1 cellular context compared by ENCODE assay signal in genomic region chr12:76032043-76032981, GRCh38.
TF ChIP-seq lines count a peak whose summit lies in the region.

No MANE protein-coding gene starts in this region.

TF ChIP-seq in HepG2, 621 proteins besides CTCF, POLR2A, EP300 and RAD21 (continued from another document and continues in another):
- TF ChIP-seq ZNF225 (CRISPR knock-in tag; IDR thresholded peaks at IDR 0.05) (no peak), ZGPAT (CRISPR knock-in tag; IDR thresholded peaks at IDR 0.05) (no peak), NR2F6 (IDR thresholded peaks at IDR 0.05) (peak; percentile 35; the same call in 1 of the 2 replicates), NR2F6 (CRISPR knock-in tag; IDR thresholded peaks at IDR 0.05) (no peak), ZKSCAN5 (CRISPR knock-in tag; IDR thresholded peaks at IDR 0.05) (no peak), NBN (conservative IDR thresholded peaks at IDR 0.05) (no peak), ZNF430 (CRISPR knock-in tag; IDR thresholded peaks at IDR 0.05) (peak; percentile 89; the same call in 1 of the 2 replicates), MAF1 (CRISPR knock-in tag; IDR thresholded peaks at IDR 0.05; ENCODE audit: borderline replicate concordance) (0 out of 2 replicates have a peak, but pooled peaks have one; percentile 60), HHEX (CRISPR knock-in tag; IDR thresholded peaks at IDR 0.05) (no peak), ARID2 (CRISPR knock-in tag; IDR thresholded peaks at IDR 0.05; ENCODE audit: borderline replicate concordance) (peak; percentile 16; the same call in 1 of the 2 replicates), ZNF326 (CRISPR knock-in tag; IDR thresholded peaks at IDR 0.05; ENCODE audit: borderline replicate concordance) (no peak), REL (CRISPR knock-in tag; conservative IDR thresholded peaks at IDR 0.05) (peak; percentile 14; the same call in 1 of the 2 replicates), MED13 (CRISPR knock-in tag; IDR thresholded peaks at IDR 0.05) (peak; percentile 44; the same call in 1 of the 2 replicates), MAFG (CRISPR knock-in tag; IDR thresholded peaks at IDR 0.05) (no peak), MIER2 (CRISPR knock-in tag; IDR thresholded peaks at IDR 0.05) (0 out of 2 replicates have a peak, but pooled peaks have one; percentile 28), ZNF17 (CRISPR knock-in tag; IDR thresholded peaks at IDR 0.05) (no peak; the same call in 1 of the 2 replicates), TCF7 (IDR thresholded peaks at IDR 0.05; ENCODE audit: low read depth) (0 out of 2 replicates have a peak, but pooled peaks have one; percentile 12), MXI1 (IDR thresholded peaks at IDR 0.05; ENCODE audit: borderline replicate concordance, low read depth, low read length) (0 out of 3 replicates have a peak, but pooled peaks have one; percentile 38), NFKBIZ (CRISPR knock-in tag; IDR thresholded peaks at IDR 0.05) (no peak), ZNF142 (CRISPR knock-in tag; IDR thresholded peaks at IDR 0.05) (no peak; the same call in 1 of the 2 replicates), ZMYM3 (CRISPR knock-in tag; IDR thresholded peaks at IDR 0.05) (no peak), NFIB (CRISPR knock-in tag; IDR thresholded peaks at IDR 0.05; ENCODE audit: borderline replicate concordance) (no peak), CEBPG (CRISPR knock-in tag; IDR thresholded peaks at IDR 0.05) (peak; percentile 13), ZNF720 (CRISPR knock-in tag; IDR thresholded peaks at IDR 0.05) (no peak), ETV5 (CRISPR knock-in tag; IDR thresholded peaks at IDR 0.05; ENCODE audit: borderline replicate concordance) (peak; percentile 81; the same call in 1 of the 2 replicates), ZNF101 (CRISPR knock-in tag; IDR thresholded peaks at IDR 0.05; ENCODE audit: borderline replicate concordance, low read depth) (no peak), YY1 (IDR thresholded peaks at IDR 0.05; ENCODE audit: insufficient read depth, insufficient replicate concordance, low read depth, low read length) (no peak), POGK (CRISPR knock-in tag; conservative IDR thresholded peaks at IDR 0.05) (0 out of 2 replicates have a peak, but pooled peaks have one; percentile 30)
- TF ChIP-seq, protein P1, sequence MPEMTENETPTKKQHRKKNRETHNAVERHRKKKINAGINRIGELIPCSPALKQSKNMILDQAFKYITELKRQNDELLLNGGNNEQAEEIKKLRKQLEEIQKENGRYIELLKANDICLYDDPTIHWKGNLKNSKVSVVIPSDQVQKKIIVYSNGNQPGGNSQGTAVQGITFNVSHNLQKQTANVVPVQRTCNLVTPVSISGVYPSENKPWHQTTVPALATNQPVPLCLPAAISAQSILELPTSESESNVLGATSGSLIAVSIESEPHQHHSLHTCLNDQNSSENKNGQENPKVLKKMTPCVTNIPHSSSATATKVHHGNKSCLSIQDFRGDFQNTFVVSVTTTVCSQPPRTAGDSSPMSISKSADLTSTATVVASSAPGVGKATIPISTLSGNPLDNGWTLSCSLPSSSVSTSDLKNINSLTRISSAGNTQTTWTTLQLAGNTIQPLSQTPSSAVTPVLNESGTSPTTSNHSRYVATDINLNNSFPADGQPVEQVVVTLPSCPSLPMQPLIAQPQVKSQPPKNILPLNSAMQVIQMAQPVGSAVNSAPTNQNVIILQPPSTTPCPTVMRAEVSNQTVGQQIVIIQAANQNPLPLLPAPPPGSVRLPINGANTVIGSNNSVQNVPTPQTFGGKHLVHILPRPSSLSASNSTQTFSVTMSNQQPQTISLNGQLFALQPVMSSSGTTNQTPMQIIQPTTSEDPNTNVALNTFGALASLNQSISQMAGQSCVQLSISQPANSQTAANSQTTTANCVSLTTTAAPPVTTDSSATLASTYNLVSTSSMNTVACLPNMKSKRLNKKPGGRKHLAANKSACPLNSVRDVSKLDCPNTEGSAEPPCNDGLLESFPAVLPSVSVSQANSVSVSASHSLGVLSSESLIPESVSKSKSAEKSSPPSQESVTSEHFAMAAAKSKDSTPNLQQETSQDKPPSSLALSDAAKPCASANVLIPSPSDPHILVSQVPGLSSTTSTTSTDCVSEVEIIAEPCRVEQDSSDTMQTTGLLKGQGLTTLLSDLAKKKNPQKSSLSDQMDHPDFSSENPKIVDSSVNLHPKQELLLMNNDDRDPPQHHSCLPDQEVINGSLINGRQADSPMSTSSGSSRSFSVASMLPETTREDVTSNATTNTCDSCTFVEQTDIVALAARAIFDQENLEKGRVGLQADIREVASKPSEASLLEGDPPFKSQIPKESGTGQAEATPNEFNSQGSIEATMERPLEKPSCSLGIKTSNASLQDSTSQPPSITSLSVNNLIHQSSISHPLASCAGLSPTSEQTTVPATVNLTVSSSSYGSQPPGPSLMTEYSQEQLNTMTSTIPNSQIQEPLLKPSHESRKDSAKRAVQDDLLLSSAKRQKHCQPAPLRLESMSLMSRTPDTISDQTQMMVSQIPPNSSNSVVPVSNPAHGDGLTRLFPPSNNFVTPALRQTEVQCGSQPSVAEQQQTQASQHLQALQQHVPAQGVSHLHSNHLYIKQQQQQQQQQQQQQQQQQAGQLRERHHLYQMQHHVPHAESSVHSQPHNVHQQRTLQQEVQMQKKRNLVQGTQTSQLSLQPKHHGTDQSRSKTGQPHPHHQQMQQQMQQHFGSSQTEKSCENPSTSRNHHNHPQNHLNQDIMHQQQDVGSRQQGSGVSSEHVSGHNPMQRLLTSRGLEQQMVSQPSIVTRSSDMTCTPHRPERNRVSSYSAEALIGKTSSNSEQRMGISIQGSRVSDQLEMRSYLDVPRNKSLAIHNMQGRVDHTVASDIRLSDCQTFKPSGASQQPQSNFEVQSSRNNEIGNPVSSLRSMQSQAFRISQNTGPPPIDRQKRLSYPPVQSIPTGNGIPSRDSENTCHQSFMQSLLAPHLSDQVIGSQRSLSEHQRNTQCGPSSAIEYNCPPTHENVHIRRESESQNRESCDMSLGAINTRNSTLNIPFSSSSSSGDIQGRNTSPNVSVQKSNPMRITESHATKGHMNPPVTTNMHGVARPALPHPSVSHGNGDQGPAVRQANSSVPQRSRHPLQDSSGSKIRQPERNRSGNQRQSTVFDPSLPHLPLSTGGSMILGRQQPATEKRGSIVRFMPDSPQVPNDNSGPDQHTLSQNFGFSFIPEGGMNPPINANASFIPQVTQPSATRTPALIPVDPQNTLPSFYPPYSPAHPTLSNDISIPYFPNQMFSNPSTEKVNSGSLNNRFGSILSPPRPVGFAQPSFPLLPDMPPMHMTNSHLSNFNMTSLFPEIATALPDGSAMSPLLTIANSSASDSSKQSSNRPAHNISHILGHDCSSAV (CRISPR knock-in tag; IDR thresholded peaks at IDR 0.05; ENCODE audit: borderline replicate concordance), result no peak
- TF ChIP-seq, protein P2, sequence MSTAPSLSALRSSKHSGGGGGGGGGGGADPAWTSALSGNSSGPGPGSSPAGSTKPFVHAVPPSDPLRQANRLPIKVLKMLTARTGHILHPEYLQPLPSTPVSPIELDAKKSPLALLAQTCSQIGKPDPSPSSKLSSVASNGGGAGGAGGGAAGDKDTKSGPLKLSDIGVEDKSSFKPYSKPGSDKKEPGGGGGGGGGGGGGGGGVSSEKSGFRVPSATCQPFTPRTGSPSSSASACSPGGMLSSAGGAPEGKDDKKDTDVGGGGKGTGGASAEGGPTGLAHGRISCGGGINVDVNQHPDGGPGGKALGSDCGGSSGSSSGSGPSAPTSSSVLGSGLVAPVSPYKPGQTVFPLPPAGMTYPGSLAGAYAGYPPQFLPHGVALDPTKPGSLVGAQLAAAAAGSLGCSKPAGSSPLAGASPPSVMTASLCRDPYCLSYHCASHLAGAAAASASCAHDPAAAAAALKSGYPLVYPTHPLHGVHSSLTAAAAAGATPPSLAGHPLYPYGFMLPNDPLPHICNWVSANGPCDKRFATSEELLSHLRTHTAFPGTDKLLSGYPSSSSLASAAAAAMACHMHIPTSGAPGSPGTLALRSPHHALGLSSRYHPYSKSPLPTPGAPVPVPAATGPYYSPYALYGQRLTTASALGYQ (CRISPR knock-in tag; IDR thresholded peaks at IDR 0.05), result no peak
- TF ChIP-seq, protein P3, sequence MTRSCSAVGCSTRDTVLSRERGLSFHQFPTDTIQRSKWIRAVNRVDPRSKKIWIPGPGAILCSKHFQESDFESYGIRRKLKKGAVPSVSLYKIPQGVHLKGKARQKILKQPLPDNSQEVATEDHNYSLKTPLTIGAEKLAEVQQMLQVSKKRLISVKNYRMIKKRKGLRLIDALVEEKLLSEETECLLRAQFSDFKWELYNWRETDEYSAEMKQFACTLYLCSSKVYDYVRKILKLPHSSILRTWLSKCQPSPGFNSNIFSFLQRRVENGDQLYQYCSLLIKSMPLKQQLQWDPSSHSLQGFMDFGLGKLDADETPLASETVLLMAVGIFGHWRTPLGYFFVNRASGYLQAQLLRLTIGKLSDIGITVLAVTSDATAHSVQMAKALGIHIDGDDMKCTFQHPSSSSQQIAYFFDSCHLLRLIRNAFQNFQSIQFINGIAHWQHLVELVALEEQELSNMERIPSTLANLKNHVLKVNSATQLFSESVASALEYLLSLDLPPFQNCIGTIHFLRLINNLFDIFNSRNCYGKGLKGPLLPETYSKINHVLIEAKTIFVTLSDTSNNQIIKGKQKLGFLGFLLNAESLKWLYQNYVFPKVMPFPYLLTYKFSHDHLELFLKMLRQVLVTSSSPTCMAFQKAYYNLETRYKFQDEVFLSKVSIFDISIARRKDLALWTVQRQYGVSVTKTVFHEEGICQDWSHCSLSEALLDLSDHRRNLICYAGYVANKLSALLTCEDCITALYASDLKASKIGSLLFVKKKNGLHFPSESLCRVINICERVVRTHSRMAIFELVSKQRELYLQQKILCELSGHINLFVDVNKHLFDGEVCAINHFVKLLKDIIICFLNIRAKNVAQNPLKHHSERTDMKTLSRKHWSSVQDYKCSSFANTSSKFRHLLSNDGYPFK (CRISPR knock-in tag; IDR thresholded peaks at IDR 0.05; ENCODE audit: borderline replicate concordance), result no peak; the same call in 1 of the 2 replicates
